9 cellular contexts compared by ENCODE assay signal in genomic region chr13:48504606-48505369, GRCh38. TPM values are rescaled to one million over a fixed set of nuclear protein-coding genes. Genes with fewer than 3 reads are reported as not detected.
DNase-seq lines count a peak whose midpoint lies in the region; ATAC-seq and TF ChIP-seq lines count a peak whose summit lies in the region.
"Had no signal": no experiment of that assay in that cellular context is flagged by ENCODE, and none has a peak within 500 bp of the region (broad histone marks: within the 10 kb centered on the region; RNA-seq: fewer than 3 reads in every experiment).

No MANE protein-coding gene starts in this region.

- H3K4me2 ChIP-seq in DND-41 (ENCODE audit: insufficient read depth, low read length): peak overlapping the region; percentile 61

- H3K4me1 Mint-ChIP-seq in brain (peaks cover 5% of the 10 kb centered on the region), mesothelial cell of epicardium (no peaks in the 10 kb centered on the region)
- peaks cover 62 to 71% of the 10 kb centered on the region in 2 donors for H3K4me1 Mint-ChIP-seq in natural killer cell treated with Interleukin-12 subunit alpha and Interleukin-12 subunit beta and Interleukin-15 and Interleukin-18, amount 100 ng/mL, for 72 hours (ENCODE audit: low read depth in 2 of 2)

- TF ChIP-seq CTCF in DND-41 (IDR thresholded peaks at IDR 0.05; ENCODE audit: borderline replicate concordance, extremely low read depth, low read length, poor library complexity, severe bottlenecking) (peak; percentile 53), brain (conservative IDR thresholded peaks at IDR 0.05) (no peak), mesothelial cell of epicardium (IDR thresholded peaks at IDR 0.05; ENCODE audit: unreplicated experiment) (no peak)

- H4K20me1 ChIP-seq in DND-41 (ENCODE audit: insufficient read depth, low read length): no peaks in the 10 kb centered on the region

- DNase-seq in DND-41: peak; percentile 51
- peak; percentile 44 for DNase-seq in KBM-7
- peak; percentile 85 for DNase-seq in natural killer cell treated with Interleukin-12 subunit alpha and Interleukin-12 subunit beta and Interleukin-15 and Interleukin-18, amount 100 ng/mL, for 72 hours (ENCODE audit: low spot score)
- DNase-seq in mesothelial cell of epicardium (ENCODE audit: low spot score in 2 of 2, unreplicated experiment in 2 of 2): no peak
- no peak for DNase-seq in inferior parietal cortex (ENCODE audit: extremely low spot score)
- DNase-seq: DMS79 had no signal

- H3K9me3 ChIP-seq in DND-41 (ENCODE audit: insufficient read depth, low read length, severe bottlenecking): no peaks in the 10 kb centered on the region

- in situ Hi-C loops in KBM-7 (cut with MboI; ENCODE audit: low pct_unique_long_range_greater_than_20kb, low sequenced_read_pairs): no loop called here

- H3K9me3 Mint-ChIP-seq in brain (no peaks in the 10 kb centered on the region), mesothelial cell of epicardium (no peaks in the 10 kb centered on the region)
- no peaks in the 10 kb centered on the region for H3K9me3 Mint-ChIP-seq in natural killer cell treated with Interleukin-12 subunit alpha and Interleukin-12 subunit beta and Interleukin-15 and Interleukin-18, amount 100 ng/mL, for 72 hours

- H3K36me3 ChIP-seq in DND-41 (ENCODE audit: insufficient read depth, low read length): peaks cover 4% of the 10 kb centered on the region

- H3K9ac ChIP-seq in DND-41 (ENCODE audit: low read depth, low read length): peak overlapping the region; percentile 45

- H3K4me3 ChIP-seq in DND-41 (ENCODE audit: low read depth in 1 of 2, low read length in 2 of 2): peak overlapping the region in 1 of 2 experiments; percentile 24; a peak in 2 of 4 replicates

- H3K27ac Mint-ChIP-seq in brain (peak overlapping the region in 3 of 5 experiments; percentile 8 to 11 (median 10)), mesothelial cell of epicardium (no peak overlapping the region)
- H3K27ac Mint-ChIP-seq in natural killer cell treated with Interleukin-12 subunit alpha and Interleukin-12 subunit beta and Interleukin-15 and Interleukin-18, amount 100 ng/mL, for 72 hours: peak overlapping the region; percentile 100

- no peaks in the 10 kb centered on the region for H3K27me3 ChIP-seq in DND-41 (ENCODE audit: insufficient read depth, low read length, poor library complexity)

- H2AFZ ChIP-seq in DND-41 (ENCODE audit: low read depth, low read length): 0 out of 2 replicates have a peak overlapping the region, but pooled peaks have one; percentile 23

- H3K4me3 Mint-ChIP-seq in brain: no peak overlapping the region
- peak overlapping the region; percentile 88 for H3K4me3 Mint-ChIP-seq in natural killer cell treated with Interleukin-12 subunit alpha and Interleukin-12 subunit beta and Interleukin-15 and Interleukin-18, amount 100 ng/mL, for 72 hours
- no peak overlapping the region for H3K4me3 Mint-ChIP-seq in mesothelial cell of epicardium

- ATAC-seq in DND-41 (ENCODE audit: insufficient read depth, low read depth) (peak; percentile 27; the same call in 2 of the 3 replicates), HG02571 (IDR thresholded peaks at IDR 0.05; ENCODE audit: unreplicated experiment) (no peak), HG03469 (IDR thresholded peaks at IDR 0.05; ENCODE audit: unreplicated experiment) (no peak)
- ATAC-seq in natural killer cell treated with Interleukin-12 subunit alpha and Interleukin-12 subunit beta and Interleukin-15 and Interleukin-18, amount 100 ng/mL, for 72 hours: peak; percentile 83 to 89

- peaks cover 4% of the 10 kb centered on the region for H3K27me3 Mint-ChIP-seq in brain
- H3K27me3 Mint-ChIP-seq in natural killer cell treated with Interleukin-12 subunit alpha and Interleukin-12 subunit beta and Interleukin-15 and Interleukin-18, amount 100 ng/mL, for 72 hours: no peaks in the 10 kb centered on the region
- H3K27me3 Mint-ChIP-seq in mesothelial cell of epicardium (ENCODE audit: low read depth): no peaks in the 10 kb centered on the region

- H3K27ac ChIP-seq in DND-41 (ENCODE audit: low read length): peak overlapping the region; percentile 89

- peaks cover 14% of the 10 kb centered on the region for H3K36me3 Mint-ChIP-seq in brain
- H3K36me3 Mint-ChIP-seq in natural killer cell treated with Interleukin-12 subunit alpha and Interleukin-12 subunit beta and Interleukin-15 and Interleukin-18, amount 100 ng/mL, for 72 hours: peaks cover 17% of the 10 kb centered on the region
- peaks cover 14% of the 10 kb centered on the region for H3K36me3 Mint-ChIP-seq in mesothelial cell of epicardium

- no peaks in the 10 kb centered on the region for H3K79me2 ChIP-seq in DND-41 (ENCODE audit: insufficient read depth, low read length)

- peaks cover 66% of the 10 kb centered on the region for H3K4me1 ChIP-seq in DND-41 (ENCODE audit: insufficient read depth, low read length)

RNA-seq across cellular contexts. Expression of gene RCBTB2, which starts 28.1 kb away (rescaled TPM):
- polyA plus RNA-seq in brain (ENCODE audit: insufficient read depth, low read depth, low replicate concordance): 9.1 TPM
- 10 to 100 TPM; 29.8 to 31.2 TPM for total RNA-seq in natural killer cell treated with Interleukin-12 subunit alpha and Interleukin-12 subunit beta and Interleukin-15 and Interleukin-18, amount 100 ng/mL, for 72 hours
- 20.3 to 21.6 TPM (median 20.6 TPM) in 3 replicates for total RNA-seq in mesothelial cell of epicardium

Comparison
In these comparisons a context has a peak if more than half of its experiments do, and no peak if none do; other contexts are left out.
1. ATAC-seq: peak in DND-41 (single experiment) and natural killer cell treated with Interleukin-12 subunit alpha and Interleukin-12 subunit beta and Interleukin-15 and Interleukin-18, amount 100 ng/mL, for 72 hours (2 of 2); none in HG02571 (single experiment) and HG03469 (single experiment).
2. DNase-seq: peak in DND-41 (single experiment), KBM-7 (single experiment) and natural killer cell treated with Interleukin-12 subunit alpha and Interleukin-12 subunit beta and Interleukin-15 and Interleukin-18, amount 100 ng/mL, for 72 hours (single experiment); none in mesothelial cell of epicardium (0 of 2) and inferior parietal cortex (single experiment).